24 cellular contexts compared by ENCODE assay signal in genomic region chr7:77571791-77572190, GRCh38.
"Had no signal": no experiment of that assay in that cellular context is flagged by ENCODE, and none has a peak within 500 bp of the region (broad histone marks: within the 10 kb centered on the region; RNA-seq: fewer than 3 reads in every experiment).

No MANE protein-coding gene starts in this region.

- H3K4me3 Mint-ChIP-seq: activated CD4-positive, alpha-beta memory T cell treated with anti-CD3 and anti-CD28 coated beads for 36 hours; activated T-helper 1 cell treated with anti-CD3 and anti-CD28 coated beads, Interleukin-12 subunit alpha, Interleukin-12 subunit beta, Interleukin-2, Interleukin-4 antibody, amounts not matched to agents 30 ng/mL and 10 ng/mL and 1 ng/mL, durations not matched to agents 14 hours and 24 hours and 36 hours; mesothelial cell of epicardium; neural crest cell; T-helper 17 cell; WTC11 had no signal

- DNase-seq: activated CD4-positive, alpha-beta memory T cell treated with anti-CD3 and anti-CD28 coated beads for 36 hours; activated CD4-positive, alpha-beta T cell treated with anti-CD3 and anti-CD28 coated beads for 4 hours; activated gamma-delta T cell treated with Interleukin-2 at 50 U/mL for 16 hours; activated T-cell treated with anti-CD3 and anti-CD28 coated beads for 4 hours; adrenal gland; erythroblast; foreskin melanocyte; glutamatergic neuron; kidney; stimulated activated CD4-positive, alpha-beta T cell treated with anti-CD3 and anti-CD28 coated beads, Interleukin-2, amount 100 ng/mL, for 24 hours; stimulated activated naive CD4-positive, alpha-beta T cell treated with Interleukin-2 at 50 U/mL for 16 hours; T-helper 17 cell; thyroid gland had no signal

- FAIRE-seq: bronchial epithelial cell, endometrium had no signal

- ATAC-seq: activated naive CD4-positive, alpha-beta T cell treated with anti-CD3 and anti-CD28 coated beads, Interleukin-2, amount 50 U/mL, for 72 hours; left lobe of liver; T-helper 17 cell; WTC11 had no signal

- H3K9me3 Mint-ChIP-seq: activated CD4-positive, alpha-beta memory T cell treated with anti-CD3 and anti-CD28 coated beads for 36 hours; activated naive CD4-positive, alpha-beta T cell treated with anti-CD3 and anti-CD28 coated beads, Interleukin-2, amount 50 U/mL, for 72 hours; activated T-helper 1 cell treated with anti-CD3 and anti-CD28 coated beads, Interleukin-12 subunit alpha, Interleukin-12 subunit beta, Interleukin-2, Interleukin-4 antibody, amounts not matched to agents 30 ng/mL and 10 ng/mL and 1 ng/mL, durations not matched to agents 14 hours and 24 hours and 36 hours; mesothelial cell of epicardium; neural crest cell; WTC11 had no signal

- H3K27ac Mint-ChIP-seq: activated CD4-positive, alpha-beta memory T cell treated with anti-CD3 and anti-CD28 coated beads for 36 hours; activated naive CD4-positive, alpha-beta T cell treated with anti-CD3 and anti-CD28 coated beads, Interleukin-2, amount 50 U/mL, for 72 hours; activated T-helper 1 cell treated with anti-CD3 and anti-CD28 coated beads, Interleukin-12 subunit alpha, Interleukin-12 subunit beta, Interleukin-2, Interleukin-4 antibody, amounts not matched to agents 30 ng/mL and 10 ng/mL and 1 ng/mL, durations not matched to agents 14 hours and 24 hours and 36 hours; progenitor cell of endocrine pancreas; T-helper 17 cell had no signal

- H3K4me3 ChIP-seq: adrenal gland, lung, right atrium auricular region, thyroid gland had no signal

- H3K9me3 ChIP-seq: adrenal gland, right atrium auricular region, thyroid gland had no signal

- H3K27ac ChIP-seq: adrenal gland, right atrium auricular region, thyroid gland had no signal

- H3K27me3 ChIP-seq: adrenal gland, right atrium auricular region, thyroid gland had no signal

- H3K27me3 Mint-ChIP-seq: activated CD4-positive, alpha-beta memory T cell treated with anti-CD3 and anti-CD28 coated beads for 36 hours; progenitor cell of endocrine pancreas; T-helper 17 cell had no signal
